In the genomic region with DNA sequence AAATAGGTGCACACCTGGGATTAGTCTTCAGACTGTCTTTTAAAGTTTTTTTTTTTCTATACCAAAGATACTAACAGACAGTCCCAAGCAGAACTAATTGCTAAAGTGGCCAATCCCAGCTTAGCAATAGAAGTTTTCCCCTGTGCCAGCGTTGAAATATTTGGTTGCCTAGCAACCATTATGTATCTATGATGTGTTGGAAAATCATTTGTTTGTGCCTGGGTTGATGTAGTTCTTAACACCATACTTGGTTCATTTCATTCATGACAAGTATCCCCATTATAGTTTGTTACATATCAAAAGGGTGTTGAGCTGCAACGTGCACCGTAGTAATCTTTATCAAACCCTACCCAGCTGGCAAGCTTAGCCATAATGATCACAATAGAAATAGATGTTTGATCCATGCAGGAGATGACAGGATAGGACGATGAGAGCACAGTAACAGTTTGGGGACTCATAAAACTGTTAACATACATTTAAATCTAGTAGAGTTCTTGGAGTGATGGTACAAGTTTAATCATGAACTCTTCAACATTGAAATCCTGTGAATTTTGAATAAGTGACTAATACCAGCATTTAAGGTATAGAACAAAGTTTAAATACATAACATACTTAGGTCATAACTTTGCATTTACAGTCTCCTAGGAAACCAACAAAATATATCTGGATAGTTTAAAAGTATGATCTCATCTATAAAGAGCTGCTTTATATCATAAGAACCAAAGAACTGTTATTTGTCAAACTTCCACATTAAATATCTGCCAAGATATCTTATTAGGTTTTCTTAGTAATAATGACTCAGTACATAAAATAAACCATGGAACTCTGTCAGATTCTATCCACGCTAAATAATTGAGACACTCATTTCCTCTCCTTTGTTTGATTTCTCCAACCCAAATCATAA, we compare ENCODE assay signal across 11 cellular contexts.
A peak's percentile ranks its signal among the peaks of the same experiment; 100 is the strongest.
DNase-seq lines count a peak whose midpoint lies in the region; ATAC-seq, FAIRE-seq and TF ChIP-seq lines count a peak whose summit lies in the region.
"Had no signal": no experiment of that assay in that cellular context is flagged by ENCODE, and none has a peak within 500 bp of the region (broad histone marks: within the 10 kb centered on the region; RNA-seq: fewer than 3 reads in every experiment).

No MANE protein-coding gene starts in this region.

- no peaks in the 10 kb centered on the region for H3K36me3 ChIP-seq in right lobe of liver

- no peaks in the 10 kb centered on the region for H3K9me3 ChIP-seq in A549
- no peaks in the 10 kb centered on the region for H3K9me3 ChIP-seq in right lobe of liver

- 4% methylated on average over 5 of the region's 5 CpGs for WGBS in A549 (ENCODE audit: missing lambda C conversion rate)
- WGBS in right lobe of liver (ENCODE audit: insufficient coverage, low coverage, low lambda C conversion rate, missing lambda C conversion rate), result 58% methylated on average over 5 of the region's 5 CpGs

- no peak for TF ChIP-seq EP300 in A549 (IDR thresholded peaks at IDR 0.05)

- H3K27ac ChIP-seq in A549 (peak overlapping the region; percentile 65 to 82), right lobe of liver (peak overlapping the region in 2 of 3 donors; percentile 4 to 43)

- H3K4me1 ChIP-seq in A549 (peaks cover 64% of the 10 kb centered on the region), right lobe of liver (peaks cover 0 to 39% (median 13%) of the 10 kb centered on the region in 4 donors)

- FAIRE-seq in A549 (lab: Jason Lieb, UNC), result no peak

- H3K4me3 ChIP-seq in A549 (no peak overlapping the region), right lobe of liver (no peak overlapping the region)

- intact Hi-C loops in right lobe of liver (cut with DNase I), result no loop called here

- H3K27me3 ChIP-seq in right lobe of liver, result no peaks in the 10 kb centered on the region

- TF ChIP-seq CTCF in A549 (IDR thresholded peaks at IDR 0.05) (no peak), right lobe of liver (IDR thresholded peaks at IDR 0.05) (no peak)

- CTCF ChIA-PET in A549 (lab: Yijun Ruan, JAX), result no interaction called here

- peak overlapping the region; percentile 68 for H3K4me2 ChIP-seq in A549

- no peak for TF ChIP-seq RAD21 in A549 (conservative IDR thresholded peaks at IDR 0.05 in 1 of 2, IDR thresholded peaks at IDR 0.05 in 1 of 2)

- TF ChIP-seq POLR2A in A549 (IDR thresholded peaks at IDR 0.05; ENCODE audit: low read length) (no peak), right lobe of liver (IDR thresholded peaks at IDR 0.05) (no peak)

- ATAC-seq in A549 (peak; percentile 73 to 75), right lobe of liver (peak in 2 of 4 donors; percentile 11 to 19), GM21515 (IDR thresholded peaks at IDR 0.05; ENCODE audit: unreplicated experiment) (no peak)

- peak; percentile 29 to 63 for DNase-seq in A549 (ENCODE audit: low read depth in 1 of 2, low spot score in 1 of 2)
- DNase-seq in NCI-H1436 (lab: John Stamatoyannopoulos, UW), result peak; percentile 54
- DNase-seq in dermis blood vessel endothelial cell, result peak; percentile 84
- DNase-seq in right lobe of liver, result no peak
- no peak for DNase-seq in hypothalamus (lab: John Stamatoyannopoulos, UW)
- DNase-seq in NCI-H2107 treated with DMSO at 0.1 percent for 48 hours (lab: John Stamatoyannopoulos, UW; ENCODE audit: unreplicated experiment), result no peak
- DNase-seq in stimulated activated CD4-positive, alpha-beta T cell treated with anti-CD3 and anti-CD28 coated beads, Interleukin-15, amount 100 ng/mL, for 24 hours, result no peak
- DNase-seq: activated CD8-positive, alpha-beta memory T cell treated with anti-CD3 and anti-CD28 coated beads for 24 hours; C1 segment of cervical spinal cord; immature natural killer cell had no signal

- POLR2A ChIA-PET in A549 (lab: Yijun Ruan, JAX), result interaction anchor here (0.5 to 1.7 kb wide), 2 partner anchors 59 to 138 kb away, joined by 3 to 5 read pairs; no protein-coding TSS in a partner anchor

TF ChIP-seq in A549, 52 proteins besides CTCF, POLR2A, EP300 and RAD21:
- TF ChIP-seq CHD2 (IDR thresholded peaks at IDR 0.05; ENCODE audit: low read length, partially characterized antibody), result no peak
- TF ChIP-seq, protein P1, sequence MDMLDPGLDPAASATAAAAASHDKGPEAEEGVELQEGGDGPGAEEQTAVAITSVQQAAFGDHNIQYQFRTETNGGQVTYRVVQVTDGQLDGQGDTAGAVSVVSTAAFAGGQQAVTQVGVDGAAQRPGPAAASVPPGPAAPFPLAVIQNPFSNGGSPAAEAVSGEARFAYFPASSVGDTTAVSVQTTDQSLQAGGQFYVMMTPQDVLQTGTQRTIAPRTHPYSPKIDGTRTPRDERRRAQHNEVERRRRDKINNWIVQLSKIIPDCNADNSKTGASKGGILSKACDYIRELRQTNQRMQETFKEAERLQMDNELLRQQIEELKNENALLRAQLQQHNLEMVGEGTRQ (IDR thresholded peaks at IDR 0.05), result no peak
- no peak for TF ChIP-seq FOSL2 (IDR thresholded peaks at IDR 0.05)
- 0 out of 2 replicates have a peak, but pooled peaks have one; percentile 31 for TF ChIP-seq FOSL2 (CRISPR knock-in tag; IDR thresholded peaks at IDR 0.05)
- TF ChIP-seq SMC3 (IDR thresholded peaks at IDR 0.05), result no peak
- TF ChIP-seq CHD4 (IDR thresholded peaks at IDR 0.05; ENCODE audit: borderline replicate concordance), result no peak
- TF ChIP-seq, protein P2, sequence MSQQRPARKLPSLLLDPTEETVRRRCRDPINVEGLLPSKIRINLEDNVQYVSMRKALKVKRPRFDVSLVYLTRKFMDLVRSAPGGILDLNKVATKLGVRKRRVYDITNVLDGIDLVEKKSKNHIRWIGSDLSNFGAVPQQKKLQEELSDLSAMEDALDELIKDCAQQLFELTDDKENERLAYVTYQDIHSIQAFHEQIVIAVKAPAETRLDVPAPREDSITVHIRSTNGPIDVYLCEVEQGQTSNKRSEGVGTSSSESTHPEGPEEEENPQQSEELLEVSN (IDR thresholded peaks at IDR 0.05; ENCODE audit: borderline replicate concordance, low read depth), result no peak
- peak; percentile 36; the same call in 1 of the 2 replicates for TF ChIP-seq GATA3 (IDR thresholded peaks at IDR 0.05; ENCODE audit: borderline replicate concordance)
- TF ChIP-seq ZFP36 (IDR thresholded peaks at IDR 0.05; ENCODE audit: borderline replicate concordance, partially characterized antibody), result no peak
- TF ChIP-seq ZC3H11A (IDR thresholded peaks at IDR 0.05), result no peak
- peak; percentile 45; the same call in 1 of the 2 replicates for TF ChIP-seq JUNB (IDR thresholded peaks at IDR 0.05)
- TF ChIP-seq, protein P3, sequence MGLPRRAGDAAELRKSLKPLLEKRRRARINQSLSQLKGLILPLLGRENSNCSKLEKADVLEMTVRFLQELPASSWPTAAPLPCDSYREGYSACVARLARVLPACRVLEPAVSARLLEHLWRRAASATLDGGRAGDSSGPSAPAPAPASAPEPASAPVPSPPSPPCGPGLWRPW (IDR thresholded peaks at IDR 0.05), result no peak
- no peak for TF ChIP-seq CBX2 (IDR thresholded peaks at IDR 0.05; ENCODE audit: borderline replicate concordance, low read depth)
- TF ChIP-seq, protein P4, sequence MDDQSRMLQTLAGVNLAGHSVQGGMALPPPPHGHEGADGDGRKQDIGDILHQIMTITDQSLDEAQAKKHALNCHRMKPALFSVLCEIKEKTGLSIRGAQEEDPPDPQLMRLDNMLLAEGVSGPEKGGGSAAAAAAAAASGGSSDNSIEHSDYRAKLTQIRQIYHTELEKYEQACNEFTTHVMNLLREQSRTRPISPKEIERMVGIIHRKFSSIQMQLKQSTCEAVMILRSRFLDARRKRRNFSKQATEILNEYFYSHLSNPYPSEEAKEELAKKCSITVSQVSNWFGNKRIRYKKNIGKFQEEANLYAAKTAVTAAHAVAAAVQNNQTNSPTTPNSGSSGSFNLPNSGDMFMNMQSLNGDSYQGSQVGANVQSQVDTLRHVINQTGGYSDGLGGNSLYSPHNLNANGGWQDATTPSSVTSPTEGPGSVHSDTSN (IDR thresholded peaks at IDR 0.05), result no peak
- TF ChIP-seq JUN (IDR thresholded peaks at IDR 0.05), result no peak
- no peak for TF ChIP-seq MYC (IDR thresholded peaks at IDR 0.05; ENCODE audit: borderline replicate concordance, low read length)
- TF ChIP-seq, protein P5, sequence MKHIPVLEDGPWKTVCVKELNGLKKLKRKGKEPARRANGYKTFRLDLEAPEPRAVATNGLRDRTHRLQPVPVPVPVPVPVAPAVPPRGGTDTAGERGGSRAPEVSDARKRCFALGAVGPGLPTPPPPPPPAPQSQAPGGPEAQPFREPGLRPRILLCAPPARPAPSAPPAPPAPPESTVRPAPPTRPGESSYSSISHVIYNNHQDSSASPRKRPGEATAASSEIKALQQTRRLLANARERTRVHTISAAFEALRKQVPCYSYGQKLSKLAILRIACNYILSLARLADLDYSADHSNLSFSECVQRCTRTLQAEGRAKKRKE (CRISPR knock-in tag; IDR thresholded peaks at IDR 0.05; ENCODE audit: low read depth), result no peak
- TF ChIP-seq FOSB (CRISPR knock-in tag; IDR thresholded peaks at IDR 0.05), result no peak
- no peak for TF ChIP-seq HOXB5 (CRISPR knock-in tag; IDR thresholded peaks at IDR 0.05)
- TF ChIP-seq HOXB13 (CRISPR knock-in tag; IDR thresholded peaks at IDR 0.05; ENCODE audit: low read depth), result no peak
- TF ChIP-seq TFCP2L1 (CRISPR knock-in tag; IDR thresholded peaks at IDR 0.05), result no peak
- TF ChIP-seq CBX8 (IDR thresholded peaks at IDR 0.05), result no peak
- TF ChIP-seq EHMT2 (IDR thresholded peaks at IDR 0.05; ENCODE audit: low read depth), result no peak
- TF ChIP-seq RNF2 (IDR thresholded peaks at IDR 0.05; ENCODE audit: borderline replicate concordance, low read depth), result no peak
- TF ChIP-seq CEBPB (IDR thresholded peaks at IDR 0.05), result peak in 1 of 2 experiments; percentile 7; a peak in 1 of 4 replicates
- TF ChIP-seq RARB (CRISPR knock-in tag; IDR thresholded peaks at IDR 0.05), result no peak
- no peak for TF ChIP-seq POLR2AphosphoS2 (conservative IDR thresholded peaks at IDR 0.05; ENCODE audit: low read length)

Comparison
In these comparisons a context has a peak if more than half of its experiments do, and no peak if none do; other contexts are left out.
1. DNase-seq: peak in A549 (2 of 2), NCI-H1436 (single experiment) and dermis blood vessel endothelial cell (single experiment); none in right lobe of liver (0 of 3), hypothalamus (0 of 51), NCI-H2107 treated with DMSO at 0.1 percent for 48 hours (single experiment) and stimulated activated CD4-positive, alpha-beta T cell treated with anti-CD3 and anti-CD28 coated beads, Interleukin-15, amount 100 ng/mL, for 24 hours (single experiment).